Comparison of ENCODE assay signal across 8 cellular contexts in the genomic region with DNA sequence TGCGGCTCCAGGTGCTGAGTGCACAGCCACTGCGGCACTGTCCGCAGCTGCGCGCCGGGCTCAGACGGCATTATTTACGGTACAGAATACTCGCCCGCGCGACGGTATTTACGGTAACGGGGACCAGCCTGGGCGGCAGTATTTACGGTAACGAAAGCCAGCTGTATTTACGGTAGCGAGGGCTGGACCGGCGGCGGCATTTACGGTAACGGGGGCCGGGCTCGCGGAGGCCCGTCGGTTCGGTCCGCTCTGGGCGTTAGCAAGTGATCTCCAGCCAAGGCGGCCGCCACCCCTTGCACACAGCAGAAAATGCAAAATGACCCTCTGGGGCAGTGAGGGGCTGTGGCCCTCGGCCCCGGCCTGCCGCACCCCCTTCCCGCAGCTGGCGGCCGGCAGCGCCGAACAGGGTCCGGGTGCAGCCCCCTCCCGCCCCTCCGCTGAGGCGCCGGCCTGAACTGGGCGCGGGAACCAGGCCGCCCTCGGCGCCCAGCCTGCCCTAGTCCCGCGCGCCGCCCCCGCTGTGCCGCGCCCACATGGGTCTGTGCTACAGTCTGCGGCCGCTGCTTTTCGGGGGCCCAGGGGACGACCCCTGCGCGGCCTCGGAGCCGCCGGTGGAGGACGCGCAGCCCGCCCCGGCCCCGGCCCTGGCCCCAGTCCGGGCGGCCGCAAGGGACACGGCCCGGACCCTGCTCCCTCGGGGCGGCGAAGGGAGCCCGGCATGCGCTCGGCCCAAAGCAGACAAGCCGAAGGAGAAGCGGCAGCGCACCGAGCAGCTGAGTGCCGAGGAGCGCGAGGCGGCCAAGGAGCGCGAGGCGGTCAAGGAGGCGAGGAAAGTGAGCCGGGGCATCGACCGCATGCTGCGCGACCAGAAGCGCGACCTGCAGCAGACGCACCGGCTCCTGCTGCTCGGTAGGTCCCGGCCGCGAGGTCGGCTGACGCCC. TPM values are rescaled to one million over a fixed set of nuclear protein-coding genes. Genes with fewer than 3 reads are reported as not detected.
DNase-seq lines count a peak whose midpoint lies in the region; ATAC-seq and TF ChIP-seq lines count a peak whose summit lies in the region.

Gene GNAL, plus strand, starts transcription at position 234 of the 941 bp plus-strand sequence. Its CDS starts 300 bp downstream, at position 534.

- in situ Hi-C loops in transverse colon (cut with MboI; ENCODE audit: low pct_ligation_motif_present in 1 of 4, low pct_unique_long_range_greater_than_20kb in 1 of 4, low sequenced_read_pairs in 3 of 4), result no loop called here

- POLR2A ChIA-PET in AG04450 (lab: Yijun Ruan, JAX), result no interaction called here

- no peaks in the 10 kb centered on the region for H3K79me2 ChIP-seq in osteoblast (ENCODE audit: insufficient read depth, low read length)

- H3K36me3 ChIP-seq in HUES64 (ENCODE audit: insufficient read depth, low read length) (no peaks in the 10 kb centered on the region), cardiac muscle cell (no peaks in the 10 kb centered on the region), osteoblast (ENCODE audit: insufficient read depth, low read length) (no peaks in the 10 kb centered on the region), transverse colon (no peaks in the 10 kb centered on the region)

- TF ChIP-seq CTCF in AG04450 (IDR thresholded peaks at IDR 0.05; ENCODE audit: low read depth, low read length) (no peak), cardiac muscle cell (IDR thresholded peaks at IDR 0.05; ENCODE audit: low read depth, low read length) (no peak), osteoblast (IDR thresholded peaks at IDR 0.05; ENCODE audit: extremely low read depth, low read depth, low read length) (no peak), transverse colon (IDR thresholded peaks at IDR 0.05) (no peak)

- intact Hi-C loops in transverse colon (cut with DNase I; ENCODE audit: low total_unique reads), result loop anchor here (5.0 kb wide), 1 partner anchor 158 kb away; no protein-coding TSS in a partner anchor

- under 1% methylated on average over 112 of the region's 112 CpGs for WGBS in HUES64
- 1% methylated on average over 50 of the region's 112 CpGs; no CpG with 5 or more reads in 1 of the 2 donors for WGBS in transverse colon (ENCODE audit: low coverage in 1 of 2), 2 donors

- peak within 1 kb of the TSS; percentile 68 for H3K9ac ChIP-seq in HUES64 (ENCODE audit: low read depth, low read length)

- TF ChIP-seq POLR2A in transverse colon (IDR thresholded peaks at IDR 0.05), result no peak

- peak; percentile 83 for ATAC-seq in GM19035 (IDR thresholded peaks at IDR 0.05; ENCODE audit: unreplicated experiment)

- H3K4me2 ChIP-seq in osteoblast (ENCODE audit: insufficient read depth, low read length), result peak within 1 kb of the TSS; percentile 79

- H3K4me3 ChIP-seq in AG04450 (ENCODE audit: low read depth, low read length) (peak within 1 kb of the TSS; percentile 58), HUES64 (ENCODE audit: low read length) (peak within 1 kb of the TSS; percentile 82), cardiac muscle cell (peak within 1 kb of the TSS; percentile 44), osteoblast (ENCODE audit: insufficient read depth, low read length) (peak within 1 kb of the TSS; percentile 65), transverse colon (peak within 1 kb of the TSS; percentile 38 to 72 (median 60))

- peaks cover 10% of the 10 kb centered on the region for H3K27me3 ChIP-seq in AG04450 (ENCODE audit: control insufficient read depth, insufficient read depth, low read length)
- peaks cover 34% of the 10 kb centered on the region for H3K27me3 ChIP-seq in HUES64 (ENCODE audit: insufficient read depth, low read length)
- H3K27me3 ChIP-seq in cardiac muscle cell, result peaks cover 8% of the 10 kb centered on the region
- H3K27me3 ChIP-seq in osteoblast (ENCODE audit: insufficient read depth, low read length), result peaks cover 25% of the 10 kb centered on the region
- peaks cover 38% of the 10 kb centered on the region for H3K27me3 ChIP-seq in transverse colon

- H3K9me3 ChIP-seq in AG04450 (ENCODE audit: control insufficient read depth, insufficient read depth, low read length), result no peaks in the 10 kb centered on the region
- H3K9me3 ChIP-seq in HUES64 (ENCODE audit: insufficient read depth, low read depth, low read length), result no peaks in the 10 kb centered on the region
- H3K9me3 ChIP-seq in cardiac muscle cell (ENCODE audit: low read depth), result no peaks in the 10 kb centered on the region
- no peaks in the 10 kb centered on the region for H3K9me3 ChIP-seq in osteoblast (ENCODE audit: low read depth, low read length)
- no peaks in the 10 kb centered on the region for H3K9me3 ChIP-seq in transverse colon

- H2AFZ ChIP-seq in osteoblast (ENCODE audit: low read length), result peak within 1 kb of the TSS; percentile 72

- peak; percentile 67 for DNase-seq in AG04450 (ENCODE audit: low read depth, low spot score)
- peak; percentile 89 for DNase-seq in RKO (ENCODE audit: low spot score)
- peak; percentile 17 for DNase-seq in activated naive CD8-positive, alpha-beta T cell treated with anti-CD3 and anti-CD28 coated beads, Interleukin-2, amount 50 U/mL, for 16 hours (ENCODE audit: low read depth, low spot score)
- DNase-seq in cardiac muscle cell (ENCODE audit: low read depth in 1 of 2, low spot score in 1 of 2), result peak; percentile 92 to 93
- DNase-seq in osteoblast (ENCODE audit: insufficient read length, low spot score, missing footprints), result peak; percentile 92
- DNase-seq in transverse colon, result peak; percentile 79

- CTCF ChIA-PET in AG04450 (lab: Charles Lee), result interaction anchor here (0.5 to 2.0 kb wide), 2 partner anchors 34 to 250 kb away, joined by 6 to 8 read pairs; no protein-coding TSS in a partner anchor

- no peaks in the 10 kb centered on the region for H3K4me1 ChIP-seq in HUES64 (ENCODE audit: insufficient read depth, low read length)
- H3K4me1 ChIP-seq in cardiac muscle cell (ENCODE audit: low read depth), result no peaks in the 10 kb centered on the region
- H3K4me1 ChIP-seq in osteoblast (ENCODE audit: insufficient read depth, low read length), result no peaks in the 10 kb centered on the region
- peaks cover 6 to 16% (median 6%) of the 10 kb centered on the region in 4 donors for H3K4me1 ChIP-seq in transverse colon

- no peaks in the 10 kb centered on the region for H4K20me1 ChIP-seq in osteoblast (ENCODE audit: insufficient read depth, low read length)

- TF ChIP-seq EP300 in transverse colon (IDR thresholded peaks at IDR 0.05; ENCODE audit: low read depth), result peak; percentile 17

- H3K27ac ChIP-seq in AG04450 (ENCODE audit: low read depth, low read length) (no peak within 1 kb of the TSS), HUES64 (ENCODE audit: low read depth, low read length) (no peak within 1 kb of the TSS), cardiac muscle cell (no peak within 1 kb of the TSS), osteoblast (ENCODE audit: low read depth, low read length) (no peak within 1 kb of the TSS), transverse colon (peak within 1 kb of the TSS; percentile 44 to 85 (median 66))

RNA-seq across cellular contexts. Expression of gene GNAL, which starts in this region (rescaled TPM):
- 0.46 and 0.51 TPM in 2 replicates for polyA plus RNA-seq in AG04450 (2011; rRNA removed)
- 1.2 and 1.8 TPM in 2 replicates for polyA minus RNA-seq in AG04450 (2011; rRNA and poly(A)+ RNA removed)
- polyA plus RNA-seq in HUES64 (2013, experiment 1 of 2), result 13.2 TPM
- polyA plus RNA-seq in HUES64 (2013, experiment 2 of 2), result 18.0 TPM
- total RNA-seq in cardiac muscle cell, result 10.4 and 13.3 TPM in 2 replicates
- 9.3 and 10.6 TPM in 2 replicates for polyA plus RNA-seq in cardiac muscle cell
- total RNA-seq in osteoblast, result 0.59 and 0.72 TPM in 2 replicates
- total RNA-seq in transverse colon, result 1 to 10 TPM; 2.9 to 7.4 (median 7.2) TPM

Comparison
In these comparisons a context has a peak if more than half of its experiments do, and no peak if none do; other contexts are left out.
1. Peak in DNase-seq, H3K4me3 ChIP-seq and H3K4me2 ChIP-seq in osteoblast; RNA of the gene not detected or under 1 TPM.
2. DNase-seq: peak in every context shown above with its lines; median percentile 92 in cardiac muscle cell; 92 in osteoblast; 89 in RKO; 79 in transverse colon; 67 in AG04450; 17 in activated naive CD8-positive, alpha-beta T cell treated with anti-CD3 and anti-CD28 coated beads, Interleukin-2, amount 50 U/mL, for 16 hours.
3. H3K27ac ChIP-seq: peak in transverse colon (4 of 4); none in AG04450 (single experiment), HUES64 (single experiment), cardiac muscle cell (single experiment) and osteoblast (single experiment).
4. Peak in every context shown above with its lines, with median percentiles within 50 percentile points of each other: H3K4me3 ChIP-seq.